ENCODE assay signal across 1 cellular context in genomic region chr9:131266301-131267229, GRCh38.
TF ChIP-seq lines count a peak whose summit lies in the region.

No MANE protein-coding gene starts in this region.

TF ChIP-seq in K562, 482 proteins besides CTCF, POLR2A, EP300 and RAD21 (continued from another document):
- no peak for TF ChIP-seq SNIP1 (IDR thresholded peaks at IDR 0.05; ENCODE audit: low read depth)
- TF ChIP-seq MCM5 (IDR thresholded peaks at IDR 0.05; ENCODE audit: low read depth) = no peak
- TF ChIP-seq E2F1 (CRISPR knock-in tag; IDR thresholded peaks at IDR 0.05) = peak; percentile 22; the same call in 1 of the 2 replicates
- peak; percentile 83 for TF ChIP-seq BHLHE40 (IDR thresholded peaks at IDR 0.05; ENCODE audit: low read length)
